Comparison of ENCODE assay signal across 16 cellular contexts in genomic region chr3:71400986-71401451, GRCh38.
DNase-seq lines count a peak whose midpoint lies in the region; ATAC-seq and TF ChIP-seq lines count a peak whose summit lies in the region.
"Had no signal": no experiment of that assay in that cellular context is flagged by ENCODE, and none has a peak within 500 bp of the region (broad histone marks: within the 10 kb centered on the region; RNA-seq: fewer than 3 reads in every experiment).

No MANE protein-coding gene starts in this region.

- H4K20me1 ChIP-seq in OCI-LY7 (ENCODE audit: insufficient read depth, low read length) (peaks cover 14% of the 10 kb centered on the region; the same call in 1 of the 2 replicates), GM23248 (ENCODE audit: insufficient read depth) (no peaks in the 10 kb centered on the region)

- in situ Hi-C loops in GM23248 (cut with MboI), result no loop called here

- no TSS peak for BruUV-seq in OCI-LY7 (replicated peaks; lab: Mats Ljungman, UMichigan)

- POLR2A ChIA-PET in activated naive CD8-positive, alpha-beta T cell treated with anti-CD3 and anti-CD28 coated beads, Interleukin-2, amount 10 ng/mL, durations not matched to agents 7 days and 5 days (lab: Charles Lee), result interaction anchor here (0.8 kb wide), 2 partner anchors 16 to 43 kb away, joined by 3 read pairs; no protein-coding TSS in a partner anchor
- POLR2A ChIA-PET in OCI-LY7 (lab: Charles Lee), result interaction anchor here (1.1 kb wide), 1 partner anchor 48 kb away, joined by 3 read pairs; no protein-coding TSS in a partner anchor

- no peak for DNase-seq in stimulated activated naive CD8-positive, alpha-beta T cell treated with anti-CD3 and anti-CD28 coated beads, Interleukin-15, Interleukin-2, amounts not matched to agents 100 U/mL and 50 U/mL, for 24 hours
- DNase-seq in activated naive CD8-positive, alpha-beta T cell treated with anti-CD3 and anti-CD28 coated beads, Interleukin-2, amount 10 ng/mL, durations not matched to agents 7 days and 5 days, result no peak
- no peak for DNase-seq in right lobe of liver
- no peak for DNase-seq in prostate gland (ENCODE audit: low spot score)
- no peak for DNase-seq in OCI-LY7 (ENCODE audit: low spot score)
- no peak for DNase-seq in GM23248
- DNase-seq: activated CD8-positive, alpha-beta memory T cell treated with anti-CD3 and anti-CD28 coated beads, Interleukin-2, amount 10 ng/mL, durations not matched to agents 7 days and 5 days; heart right ventricle; NCI-H345; retina; stimulated activated CD4-positive, alpha-beta T cell treated with anti-CD3 and anti-CD28 coated beads, Interleukin-15, amount 100 ng/mL, for 24 hours; stomach had no signal

- CTCF ChIA-PET in OCI-LY7 (lab: Charles Lee; ENCODE audit: unreplicated experiment), result no interaction called here

- H3K79me2 ChIP-seq in OCI-LY7 (ENCODE audit: insufficient read depth, low read depth, low read length) (peaks cover 20% of the 10 kb centered on the region), GM23248 (ENCODE audit: insufficient read depth) (peaks cover 46% of the 10 kb centered on the region)

- H3K27ac Mint-ChIP-seq in stimulated activated naive CD8-positive, alpha-beta T cell treated with anti-CD3 and anti-CD28 coated beads, Interleukin-15, Interleukin-2, amounts not matched to agents 100 ng/mL and 50 ng/mL, for 24 hours, result peak overlapping the region; percentile 71
- peak overlapping the region; percentile 51 for H3K27ac Mint-ChIP-seq in activated naive CD8-positive, alpha-beta T cell treated with anti-CD3 and anti-CD28 coated beads, Interleukin-2, amount 10 ng/mL, durations not matched to agents 7 days and 5 days
- H3K27ac Mint-ChIP-seq: activated CD8-positive, alpha-beta memory T cell treated with anti-CD3 and anti-CD28 coated beads, Interleukin-2, amount 10 ng/mL, durations not matched to agents 7 days and 5 days; T-helper 1 cell treated with Interleukin-12 subunit alpha and Interleukin-12 subunit beta and Interleukin-4 antibody, amounts not matched to agents 30 μg/mL and 1 μg/mL, for 36 hours had no signal

- TF ChIP-seq CTCF in right lobe of liver (IDR thresholded peaks at IDR 0.05), result no peak
- TF ChIP-seq CTCF in prostate gland (IDR thresholded peaks at IDR 0.05), result no peak
- TF ChIP-seq CTCF in OCI-LY7 (conservative IDR thresholded peaks at IDR 0.05; ENCODE audit: low read length), result no peak

- H3K36me3 Mint-ChIP-seq in stimulated activated naive CD8-positive, alpha-beta T cell treated with anti-CD3 and anti-CD28 coated beads, Interleukin-15, Interleukin-2, amounts not matched to agents 100 ng/mL and 50 ng/mL, for 24 hours (ENCODE audit: low read depth), result peaks cover 2% of the 10 kb centered on the region
- peaks cover 4% of the 10 kb centered on the region for H3K36me3 Mint-ChIP-seq in activated naive CD8-positive, alpha-beta T cell treated with anti-CD3 and anti-CD28 coated beads, Interleukin-2, amount 10 ng/mL, durations not matched to agents 7 days and 5 days

- H3K4me2 ChIP-seq in OCI-LY7 (ENCODE audit: low read length) (no peak overlapping the region), GM23248 (ENCODE audit: unreplicated experiment) (no peak overlapping the region)

- H3K9me2 ChIP-seq in OCI-LY7 (ENCODE audit: insufficient read depth, low read length) (no peaks in the 10 kb centered on the region), GM23248 (ENCODE audit: insufficient read depth) (no peaks in the 10 kb centered on the region)

- H3K9me3 Mint-ChIP-seq in stimulated activated naive CD8-positive, alpha-beta T cell treated with anti-CD3 and anti-CD28 coated beads, Interleukin-15, Interleukin-2, amounts not matched to agents 100 ng/mL and 50 ng/mL, for 24 hours, result no peaks in the 10 kb centered on the region
- H3K9me3 Mint-ChIP-seq in activated naive CD8-positive, alpha-beta T cell treated with anti-CD3 and anti-CD28 coated beads, Interleukin-2, amount 10 ng/mL, durations not matched to agents 7 days and 5 days, result no peaks in the 10 kb centered on the region
- H3K9me3 Mint-ChIP-seq: T-helper 1 cell treated with Interleukin-12 subunit alpha and Interleukin-12 subunit beta and Interleukin-4 antibody, amounts not matched to agents 30 μg/mL and 1 μg/mL, for 36 hours had no signal

- peak overlapping the region; percentile 24 for H3K4me3 Mint-ChIP-seq in stimulated activated naive CD8-positive, alpha-beta T cell treated with anti-CD3 and anti-CD28 coated beads, Interleukin-15, Interleukin-2, amounts not matched to agents 100 ng/mL and 50 ng/mL, for 24 hours
- peak overlapping the region; percentile 59 for H3K4me3 Mint-ChIP-seq in activated naive CD8-positive, alpha-beta T cell treated with anti-CD3 and anti-CD28 coated beads, Interleukin-2, amount 10 ng/mL, durations not matched to agents 7 days and 5 days
- H3K4me3 Mint-ChIP-seq: activated CD8-positive, alpha-beta memory T cell treated with anti-CD3 and anti-CD28 coated beads, Interleukin-2, amount 10 ng/mL, durations not matched to agents 7 days and 5 days; T-helper 1 cell treated with Interleukin-12 subunit alpha and Interleukin-12 subunit beta and Interleukin-4 antibody, amounts not matched to agents 30 μg/mL and 1 μg/mL, for 36 hours had no signal

- no peak for TF ChIP-seq POLR2A in right lobe of liver (IDR thresholded peaks at IDR 0.05)
- no peak for TF ChIP-seq POLR2A in prostate gland (IDR thresholded peaks at IDR 0.05)

- H3K4me1 ChIP-seq in right lobe of liver (peaks cover 0 to 37% (median 9%) of the 10 kb centered on the region in 4 donors), prostate gland (replicated peaks) (no peaks in the 10 kb centered on the region), OCI-LY7 (ENCODE audit: insufficient read depth, low read length, poor library complexity, severe bottlenecking) (peaks cover 50% of the 10 kb centered on the region), GM23248 (ENCODE audit: insufficient read depth) (peaks cover 13% of the 10 kb centered on the region)

- H2AFZ ChIP-seq in OCI-LY7 (ENCODE audit: low read length), result no peak overlapping the region
- H2AFZ ChIP-seq in GM23248, result no peak overlapping the region

- no peak overlapping the region for H3K9ac ChIP-seq in GM23248

- no peaks in the 10 kb centered on the region for H3K9me3 ChIP-seq in right lobe of liver
- H3K9me3 ChIP-seq in prostate gland, result no peaks in the 10 kb centered on the region
- no peaks in the 10 kb centered on the region for H3K9me3 ChIP-seq in OCI-LY7 (ENCODE audit: low read length)
- H3K9me3 ChIP-seq in GM23248 (ENCODE audit: low read depth), result no peaks in the 10 kb centered on the region
- H3K9me3 ChIP-seq: heart right ventricle, neutrophil, stomach had no signal

- no peaks in the 10 kb centered on the region for H3K27me3 Mint-ChIP-seq in stimulated activated naive CD8-positive, alpha-beta T cell treated with anti-CD3 and anti-CD28 coated beads, Interleukin-15, Interleukin-2, amounts not matched to agents 100 ng/mL and 50 ng/mL, for 24 hours
- no peaks in the 10 kb centered on the region for H3K27me3 Mint-ChIP-seq in activated naive CD8-positive, alpha-beta T cell treated with anti-CD3 and anti-CD28 coated beads, Interleukin-2, amount 10 ng/mL, durations not matched to agents 7 days and 5 days
- H3K27me3 Mint-ChIP-seq: activated CD8-positive, alpha-beta memory T cell treated with anti-CD3 and anti-CD28 coated beads, Interleukin-2, amount 10 ng/mL, durations not matched to agents 7 days and 5 days had no signal

- H3K36me3 ChIP-seq in right lobe of liver (no peaks in the 10 kb centered on the region), prostate gland (no peaks in the 10 kb centered on the region), OCI-LY7 (ENCODE audit: insufficient read depth, low read length) (no peaks in the 10 kb centered on the region), GM23248 (ENCODE audit: low read depth) (no peaks in the 10 kb centered on the region)
- H3K36me3 ChIP-seq: heart right ventricle, neutrophil, stomach had no signal

- no peak overlapping the region for H3K4me3 ChIP-seq in right lobe of liver
- H3K4me3 ChIP-seq in prostate gland, result no peak overlapping the region
- H3K4me3 ChIP-seq in OCI-LY7 (ENCODE audit: low read depth, low read length, poor library complexity, severe bottlenecking), result no peak overlapping the region
- H3K4me3 ChIP-seq in GM23248, result no peak overlapping the region
- H3K4me3 ChIP-seq: heart right ventricle, stomach had no signal

- no peaks in the 10 kb centered on the region for H3F3A ChIP-seq in GM23248 (ENCODE audit: insufficient read depth)

- ATAC-seq in stimulated activated naive CD8-positive, alpha-beta T cell treated with anti-CD3 and anti-CD28 coated beads, Interleukin-15, Interleukin-2, amounts not matched to agents 100 U/mL and 50 U/mL, for 24 hours, result no peak
- ATAC-seq in activated naive CD8-positive, alpha-beta T cell treated with anti-CD3 and anti-CD28 coated beads, Interleukin-2, amount 10 ng/mL, durations not matched to agents 7 days and 5 days (ENCODE audit: low read depth), result no peak
- ATAC-seq in right lobe of liver (peak; percentile 50 to 63 (median 54)), GM21619 (IDR thresholded peaks at IDR 0.05; ENCODE audit: unreplicated experiment) (no peak)
- ATAC-seq: activated CD8-positive, alpha-beta memory T cell treated with anti-CD3 and anti-CD28 coated beads, Interleukin-2, amount 10 ng/mL, durations not matched to agents 7 days and 5 days; heart right ventricle had no signal

- H3K27ac ChIP-seq in right lobe of liver (peak overlapping the region in 2 of 3 donors; percentile 51 to 56), prostate gland (no peak overlapping the region), OCI-LY7 (ENCODE audit: low read depth, low read length, poor library complexity, severe bottlenecking) (no peak overlapping the region), GM23248 (no peak overlapping the region)
- H3K27ac ChIP-seq: heart right ventricle, stomach had no signal

- intact Hi-C loops in right lobe of liver (cut with DNase I), result no loop called here
- intact Hi-C loops in prostate gland (cut with DNase I), result no loop called here
- intact Hi-C loops in OCI-LY7 (cut with micrococcal nuclease; ENCODE audit: unreplicated experiment), result no loop called here

- peaks cover 88% of the 10 kb centered on the region for H3K4me1 Mint-ChIP-seq in stimulated activated naive CD8-positive, alpha-beta T cell treated with anti-CD3 and anti-CD28 coated beads, Interleukin-15, Interleukin-2, amounts not matched to agents 100 ng/mL and 50 ng/mL, for 24 hours (ENCODE audit: low read depth)
- H3K4me1 Mint-ChIP-seq in activated naive CD8-positive, alpha-beta T cell treated with anti-CD3 and anti-CD28 coated beads, Interleukin-2, amount 10 ng/mL, durations not matched to agents 7 days and 5 days, result peaks cover 47% of the 10 kb centered on the region

- WGBS in right lobe of liver (ENCODE audit: insufficient coverage, low coverage, low lambda C conversion rate, missing lambda C conversion rate), result 27% methylated on average over 6 of the region's 6 CpGs
- WGBS in prostate gland, result 59% methylated on average over 6 of the region's 6 CpGs
- 95 to 98% methylated on average over 6 of the region's 6 CpGs for WGBS in GM23248 (ENCODE audit: low coverage in 1 of 2, low lambda C conversion rate in 2 of 2, missing lambda C conversion rate in 2 of 2), 2 experiments

- no peaks in the 10 kb centered on the region for H3K27me3 ChIP-seq in right lobe of liver
- H3K27me3 ChIP-seq in prostate gland (replicated peaks; ENCODE audit: insufficient read depth), result no peaks in the 10 kb centered on the region
- H3K27me3 ChIP-seq in GM23248 (replicated peaks; ENCODE audit: insufficient read depth), result no peaks in the 10 kb centered on the region
- H3K27me3 ChIP-seq: heart right ventricle, neutrophil, stomach had no signal

Comparison
In these comparisons a context has a peak if more than half of its experiments do, and no peak if none do; other contexts are left out.
1. ATAC-seq: peak in right lobe of liver (4 of 4); none in stimulated activated naive CD8-positive, alpha-beta T cell treated with anti-CD3 and anti-CD28 coated beads, Interleukin-15, Interleukin-2, amounts not matched to agents 100 U/mL and 50 U/mL, for 24 hours (single experiment), activated naive CD8-positive, alpha-beta T cell treated with anti-CD3 and anti-CD28 coated beads, Interleukin-2, amount 10 ng/mL, durations not matched to agents 7 days and 5 days (single experiment) and GM21619 (single experiment).
2. H3K27ac ChIP-seq: peak in right lobe of liver (2 of 3); none in prostate gland (0 of 2), OCI-LY7 (single experiment) and GM23248 (single experiment).